In the genomic region with DNA sequence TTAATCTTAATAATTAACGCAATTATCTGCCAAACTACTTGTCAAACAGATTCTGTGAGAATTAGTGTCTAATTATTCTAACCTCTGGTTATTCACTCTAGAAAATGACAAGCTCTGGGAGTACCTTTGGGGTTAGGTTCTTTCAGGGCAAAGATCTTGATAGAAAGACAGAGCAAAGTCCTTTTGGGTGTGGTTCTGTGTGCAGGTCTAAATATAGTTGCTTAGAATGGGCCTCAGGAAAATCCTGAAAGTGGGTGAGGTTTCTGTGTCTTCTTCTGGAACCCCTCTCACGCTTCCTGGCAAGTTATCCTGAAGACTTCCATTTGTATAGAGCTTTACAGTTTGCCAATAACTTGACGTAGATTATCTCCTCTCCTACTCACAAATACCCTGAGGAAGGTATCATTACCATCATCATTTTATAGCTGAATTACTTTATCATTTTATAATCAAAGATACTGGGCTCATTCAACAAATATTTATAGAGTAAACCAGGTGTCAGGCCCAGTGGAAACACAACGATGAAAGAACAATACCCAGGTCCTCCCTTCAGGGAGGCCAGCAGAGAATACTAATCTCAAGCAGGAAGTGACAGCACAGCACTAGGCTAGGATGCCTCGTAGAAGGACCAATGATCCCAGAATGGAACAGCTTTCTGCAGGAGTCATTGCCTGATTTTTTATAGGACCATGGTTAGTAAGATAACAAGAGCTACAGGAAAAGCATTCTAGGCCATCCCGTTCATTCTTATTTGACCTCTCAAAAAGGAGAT, we compare ENCODE assay signal across 23 cellular contexts. TPM values are rescaled to one million over a fixed set of nuclear protein-coding genes. Genes with fewer than 3 reads are reported as not detected.
DNase-seq lines count a peak whose midpoint lies in the region; ATAC-seq, FAIRE-seq and TF ChIP-seq lines count a peak whose summit lies in the region.
"Had no signal": no experiment of that assay in that cellular context is flagged by ENCODE, and none has a peak within 500 bp of the region (broad histone marks: within the 10 kb centered on the region; RNA-seq: fewer than 3 reads in every experiment).

No MANE protein-coding gene starts in this region.

- CTCF ChIA-PET in RWPE1 (lab: Yijun Ruan, JAX), result interaction anchor here (0.6 kb wide), 1 partner anchor 356 kb away, joined by 3 read pairs; no protein-coding TSS in a partner anchor

- intact Hi-C loops in Right ventricle myocardium inferior (cut with DNase I), result no loop called here

- no peak overlapping the region for H3K23ac ChIP-seq in mesenchymal stem cell (ENCODE audit: low read length in 2 of 2)

- H3K4me1 ChIP-seq in astrocyte (ENCODE audit: insufficient read depth, low read length) (peaks cover 16% of the 10 kb centered on the region), hepatocyte (ENCODE audit: insufficient read depth) (peaks cover 27% of the 10 kb centered on the region), mesenchymal stem cell (ENCODE audit: control insufficient read depth, insufficient read depth, low read depth, low read length) (peaks cover 1% of the 10 kb centered on the region)
- H3K4me1 ChIP-seq: BLaER1 had no signal

- no peak overlapping the region for H4K8ac ChIP-seq in mesenchymal stem cell (ENCODE audit: low read length)

- H3K18ac ChIP-seq in mesenchymal stem cell (ENCODE audit: low read depth in 1 of 2, low read length in 2 of 2), result no peak overlapping the region

- H3K36me3 ChIP-seq in astrocyte (ENCODE audit: insufficient read depth, low read length), result no peaks in the 10 kb centered on the region
- no peaks in the 10 kb centered on the region for H3K36me3 ChIP-seq in hepatocyte (replicated peaks; ENCODE audit: insufficient read depth, low read depth)
- H3K36me3 ChIP-seq in mesenchymal stem cell (ENCODE audit: control insufficient read depth in 1 of 2, insufficient read depth in 2 of 2, low read depth in 1 of 2, low read length in 2 of 2), result no peaks in the 10 kb centered on the region
- H3K36me3 ChIP-seq: BLaER1 had no signal

- no peak overlapping the region for H3K27ac Mint-ChIP-seq in astrocyte (ENCODE audit: unreplicated experiment)
- peak overlapping the region; percentile 9 for H3K27ac Mint-ChIP-seq in stimulated activated naive B cell treated with anti-CD40 and anti-IgM and Interleukin-4, amounts not matched to agents 10 μg/mL and 1 μg/mL and 100 μg/mL, for 72 hours
- H3K27ac Mint-ChIP-seq: CD4-positive, alpha-beta T cell had no signal

- no peak overlapping the region for H2BK5ac ChIP-seq in mesenchymal stem cell (ENCODE audit: low read depth, low read length, poor library complexity, severe bottlenecking)

- H4K20me1 ChIP-seq in astrocyte (ENCODE audit: insufficient read depth, low read length) (no peaks in the 10 kb centered on the region), hepatocyte (ENCODE audit: insufficient read depth, poor library complexity, severe bottlenecking) (no peaks in the 10 kb centered on the region)
- H4K20me1 ChIP-seq: BLaER1 had no signal

- no peaks in the 10 kb centered on the region for H3K9me3 ChIP-seq in astrocyte (ENCODE audit: insufficient read depth, low read depth, low read length)
- H3K9me3 ChIP-seq in hepatocyte (ENCODE audit: low read depth), result no peaks in the 10 kb centered on the region
- H3K9me3 ChIP-seq in mesenchymal stem cell (ENCODE audit: control insufficient read depth, low read length), result no peaks in the 10 kb centered on the region
- H3K9me3 ChIP-seq: BLaER1 had no signal

- FAIRE-seq in astrocyte (lab: Jason Lieb, UNC), result peak; percentile 17
- FAIRE-seq: GM12892 had no signal

- no peaks in the 10 kb centered on the region for H3K9me3 Mint-ChIP-seq in astrocyte (ENCODE audit: unreplicated experiment)
- H3K9me3 Mint-ChIP-seq in stimulated activated naive B cell treated with anti-CD40 and anti-IgM and Interleukin-4, amounts not matched to agents 10 μg/mL and 1 μg/mL and 100 μg/mL, for 72 hours, result peaks cover 0 to 4% of the 10 kb centered on the region in 2 donors
- H3K9me3 Mint-ChIP-seq: CD4-positive, alpha-beta T cell had no signal

- H3K79me1 ChIP-seq in mesenchymal stem cell (replicated peaks; ENCODE audit: low read length, poor library complexity, severe bottlenecking), result no peaks in the 10 kb centered on the region

- H2AK5ac ChIP-seq in mesenchymal stem cell (ENCODE audit: low read length, severe bottlenecking), result no peak overlapping the region

- ATAC-seq in stimulated activated naive B cell treated with anti-CD40 and anti-IgM and Interleukin-4, amounts not matched to agents 10 μg/mL and 1 μg/mL and 100 μg/mL, for 72 hours (replicated peaks), result no peak
- ATAC-seq in Right ventricle myocardium inferior, result no peak

- 74% methylated on average over 6 of the region's 6 CpGs for WGBS in hepatocyte (ENCODE audit: low lambda C conversion rate, missing lambda C conversion rate)
- 98% methylated on average over 4 of the region's 6 CpGs for WGBS in mesenchymal stem cell

- no peaks in the 10 kb centered on the region for H3K27me3 ChIP-seq in astrocyte (ENCODE audit: insufficient read depth, low read length)
- H3K27me3 ChIP-seq in hepatocyte, result no peaks in the 10 kb centered on the region
- H3K27me3 ChIP-seq in mesenchymal stem cell (ENCODE audit: control insufficient read depth in 1 of 2, insufficient read depth in 1 of 2, low read length in 2 of 2), result no peaks in the 10 kb centered on the region
- H3K27me3 ChIP-seq: BLaER1 had no signal

- POLR2A ChIA-PET in RWPE1 (lab: Yijun Ruan, JAX; ENCODE audit: low non-redundant PET), result no interaction called here

- peaks cover 15% of the 10 kb centered on the region for H3K4me1 Mint-ChIP-seq in astrocyte (ENCODE audit: low read depth, unreplicated experiment)
- H3K4me1 Mint-ChIP-seq in stimulated activated naive B cell treated with anti-CD40 and anti-IgM and Interleukin-4, amounts not matched to agents 10 μg/mL and 1 μg/mL and 100 μg/mL, for 72 hours, result no peaks in the 10 kb centered on the region

- DNase-seq in HT-29 (ENCODE audit: low spot score) (peak; percentile 18), astrocyte (ENCODE audit: low read depth) (no peak), hepatocyte (ENCODE audit: low spot score) (peak; percentile 27), RWPE1 (ENCODE audit: low spot score) (no peak), Right ventricle myocardium inferior (ENCODE audit: missing footprints) (no peak), mesenchymal stem cell (no peak), NCI-H1436 (lab: John Stamatoyannopoulos, UW) (no peak)
- DNase-seq in stimulated activated naive B cell treated with anti-CD40 and anti-IgM and Interleukin-4, amounts not matched to agents 10 μg/mL and 1 μg/mL and 100 μg/mL, for 72 hours, result no peak
- DNase-seq: ACHN; CD4-positive, alpha-beta T cell; COR-L47; DMS 273 treated with DMSO at 0.1 percent for 48 hours; GM23248; HCEC 1CT; NCI-H1105; NCI-H2029 treated with DMSO at 0.1 percent for 48 hours; NCI-H226; NCI-H510A treated with DMSO at 0.1 percent for 48 hours; NCI-H748 treated with DMSO at 0.1 percent for 48 hours; SHP77 had no signal

- H2BK120ac ChIP-seq in mesenchymal stem cell (ENCODE audit: low read depth, low read length), result no peak overlapping the region

- H2AFZ ChIP-seq in astrocyte (ENCODE audit: low read depth, low read length), result no peak overlapping the region
- no peak overlapping the region for H2AFZ ChIP-seq in hepatocyte
- H2AFZ ChIP-seq in mesenchymal stem cell (ENCODE audit: low read depth, low read length), result no peak overlapping the region
- H2AFZ ChIP-seq: GM23248 had no signal

- H3K14ac ChIP-seq in mesenchymal stem cell (ENCODE audit: low read length in 2 of 2), result no peak overlapping the region

- no peak overlapping the region for H4K91ac ChIP-seq in mesenchymal stem cell (ENCODE audit: low read length)

- H3K9ac ChIP-seq in astrocyte (ENCODE audit: low read length) (no peak overlapping the region), mesenchymal stem cell (ENCODE audit: low read length) (no peak overlapping the region)
- H3K9ac ChIP-seq: BLaER1, GM23248 had no signal

- H3K9me2 ChIP-seq in hepatocyte (replicated peaks; ENCODE audit: insufficient read depth), result no peaks in the 10 kb centered on the region

- no peak overlapping the region for H3K27ac ChIP-seq in astrocyte (ENCODE audit: low read depth, low read length)
- H3K27ac ChIP-seq in hepatocyte, result peak overlapping the region; percentile 61
- no peak overlapping the region for H3K27ac ChIP-seq in RWPE1
- no peak overlapping the region for H3K27ac ChIP-seq in mesenchymal stem cell (ENCODE audit: low read length, poor library complexity, severe bottlenecking)
- H3K27ac ChIP-seq: BLaER1, GM23248, SK-N-MC had no signal

- H2BK12ac ChIP-seq in mesenchymal stem cell (ENCODE audit: low read length in 2 of 2), result no peak overlapping the region

- no peak overlapping the region for H3K4me3 Mint-ChIP-seq in astrocyte (ENCODE audit: unreplicated experiment)
- no peak overlapping the region for H3K4me3 Mint-ChIP-seq in stimulated activated naive B cell treated with anti-CD40 and anti-IgM and Interleukin-4, amounts not matched to agents 10 μg/mL and 1 μg/mL and 100 μg/mL, for 72 hours
- H3K4me3 Mint-ChIP-seq: CD4-positive, alpha-beta T cell had no signal

- H3K79me2 ChIP-seq in astrocyte (ENCODE audit: insufficient read depth, low read length) (no peaks in the 10 kb centered on the region), hepatocyte (no peaks in the 10 kb centered on the region)

- no peak overlapping the region for H2BK15ac ChIP-seq in mesenchymal stem cell (ENCODE audit: low read depth, poor library complexity, severe bottlenecking)

- H3K36me3 Mint-ChIP-seq in astrocyte (ENCODE audit: low read depth, unreplicated experiment), result no peaks in the 10 kb centered on the region
- no peaks in the 10 kb centered on the region for H3K36me3 Mint-ChIP-seq in stimulated activated naive B cell treated with anti-CD40 and anti-IgM and Interleukin-4, amounts not matched to agents 10 μg/mL and 1 μg/mL and 100 μg/mL, for 72 hours

- H3K4me2 ChIP-seq in astrocyte (ENCODE audit: low read length) (no peak overlapping the region), hepatocyte (no peak overlapping the region), mesenchymal stem cell (ENCODE audit: low read length, poor library complexity, severe bottlenecking) (no peak overlapping the region)
- H3K4me2 ChIP-seq: BLaER1 had no signal

- no peak overlapping the region for H3K4ac ChIP-seq in mesenchymal stem cell (ENCODE audit: low read depth in 1 of 2, low read length in 2 of 2)

- H3K27me3 Mint-ChIP-seq in astrocyte (ENCODE audit: low read depth, unreplicated experiment), result no peaks in the 10 kb centered on the region
- no peaks in the 10 kb centered on the region for H3K27me3 Mint-ChIP-seq in stimulated activated naive B cell treated with anti-CD40 and anti-IgM and Interleukin-4, amounts not matched to agents 10 μg/mL and 1 μg/mL and 100 μg/mL, for 72 hours

- TF ChIP-seq CTCF in astrocyte (IDR thresholded peaks at IDR 0.05; ENCODE audit: insufficient read depth, low read depth, low read length) (no peak), hepatocyte (IDR thresholded peaks at IDR 0.05; ENCODE audit: poor library complexity) (no peak), RWPE1 (conservative IDR thresholded peaks at IDR 0.05; ENCODE audit: low read depth) (no peak)

- no peak overlapping the region for H3K4me3 ChIP-seq in astrocyte (ENCODE audit: insufficient read depth, low read depth, low read length)
- no peak overlapping the region for H3K4me3 ChIP-seq in hepatocyte
- no peak overlapping the region for H3K4me3 ChIP-seq in mesenchymal stem cell (ENCODE audit: insufficient read depth in 1 of 2, low read depth in 1 of 2, low read length in 2 of 2)
- H3K4me3 ChIP-seq: BLaER1, GM23248, SK-N-MC had no signal

RNA-seq across cellular contexts. Expression of gene LHFPL2, which starts 27.6 kb away (rescaled TPM):
- total RNA-seq in HT-29 (2014; rRNA removed; shearing (Covaris generic)), result 11.7 and 18.9 TPM in 2 replicates
- total RNA-seq in astrocyte (17.0 and 19.8 TPM in 2 replicates), hepatocyte (38.0 and 39.9 TPM in 2 replicates), Right ventricle myocardium inferior (6.0 TPM)
- 10.2 and 15.6 TPM in 2 replicates for polyA plus RNA-seq in hepatocyte
- polyA plus RNA-seq in mesenchymal stem cell (2013, experiment 1 of 2), result 13.5 TPM
- 11.5 TPM for polyA plus RNA-seq in mesenchymal stem cell (2013, experiment 2 of 2)

Comparison
In these comparisons a context has a peak if more than half of its experiments do, and no peak if none do; other contexts are left out.
1. DNase-seq: peak in HT-29 (single experiment) and hepatocyte (single experiment); none in astrocyte (single experiment), stimulated activated naive B cell treated with anti-CD40 and anti-IgM and Interleukin-4, amounts not matched to agents 10 μg/mL and 1 μg/mL and 100 μg/mL, for 72 hours (single experiment), RWPE1 (single experiment), Right ventricle myocardium inferior (single experiment), mesenchymal stem cell (single experiment) and NCI-H1436 (single experiment).